ENCODE assay signal across 15 cellular contexts in the genomic region with DNA sequence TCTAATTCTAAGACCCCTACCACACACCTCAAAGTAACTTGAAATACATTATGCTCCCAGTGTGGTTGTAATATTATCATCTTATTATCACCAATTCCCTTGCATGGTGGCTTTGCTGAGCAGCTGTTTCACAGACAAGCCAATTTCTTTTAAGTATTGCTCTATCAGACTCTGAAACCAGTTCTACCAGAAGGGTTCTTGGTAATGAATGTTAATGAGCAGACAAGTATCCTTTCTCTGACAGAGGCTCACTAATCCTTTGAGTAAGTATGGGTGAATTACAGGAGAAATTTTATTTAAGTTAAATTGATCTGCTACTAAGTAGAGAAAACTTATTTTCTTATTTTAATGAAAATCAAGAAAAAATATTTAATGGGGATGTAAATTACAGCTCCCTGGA.
DNase-seq lines count a peak whose midpoint lies in the region; ATAC-seq and TF ChIP-seq lines count a peak whose summit lies in the region.
"Had no signal": no experiment of that assay in that cellular context is flagged by ENCODE, and none has a peak within 500 bp of the region (broad histone marks: within the 10 kb centered on the region; RNA-seq: fewer than 3 reads in every experiment).

No MANE protein-coding gene starts in this region.

- H3K4me3 ChIP-seq in HUES48 (ENCODE audit: low read depth, low read length) = no peak overlapping the region
- H3K4me3 ChIP-seq in sigmoid colon = no peak overlapping the region
- H3K4me3 ChIP-seq: BLaER1 treated with 17β-estradiol and CSF1 and Interleukin-3, amounts not matched to agents 10 nM and 100 nM; SJSA1 had no signal

- H3K27me3 Mint-ChIP-seq in glutamatergic neuron (ENCODE audit: unreplicated experiment) = no peaks in the 10 kb centered on the region
- no peaks in the 10 kb centered on the region for H3K27me3 Mint-ChIP-seq in type B pancreatic cell
- no peaks in the 10 kb centered on the region for H3K27me3 Mint-ChIP-seq in stimulated activated naive CD8-positive, alpha-beta T cell treated with anti-CD3 and anti-CD28 coated beads, Interleukin-15, amount 100 ng/mL, for 72 hours

- H3K4me1 Mint-ChIP-seq in glutamatergic neuron (ENCODE audit: low read depth, unreplicated experiment) (peaks cover 19% of the 10 kb centered on the region), type B pancreatic cell (ENCODE audit: unreplicated experiment) (peaks cover 19% of the 10 kb centered on the region)
- H3K4me1 Mint-ChIP-seq in stimulated activated naive CD8-positive, alpha-beta T cell treated with anti-CD3 and anti-CD28 coated beads, Interleukin-15, amount 100 ng/mL, for 72 hours = no peaks in the 10 kb centered on the region

- H3K9me3 Mint-ChIP-seq in glutamatergic neuron (ENCODE audit: unreplicated experiment) (peaks cover 4% of the 10 kb centered on the region), type B pancreatic cell (peaks cover 3% of the 10 kb centered on the region)
- peaks cover 0 to 6% of the 10 kb centered on the region in 2 donors for H3K9me3 Mint-ChIP-seq in stimulated activated naive CD8-positive, alpha-beta T cell treated with anti-CD3 and anti-CD28 coated beads, Interleukin-15, amount 100 ng/mL, for 72 hours

- DNase-seq in NCI-H526 (lab: John Stamatoyannopoulos, UW) (peak; percentile 54 to 64), glutamatergic neuron (no peak), type B pancreatic cell (ENCODE audit: extremely low spot score, unreplicated experiment) (no peak), sigmoid colon (no peak)
- DNase-seq in stimulated activated naive CD8-positive, alpha-beta T cell treated with anti-CD3 and anti-CD28 coated beads, Interleukin-15, amount 100 ng/mL, for 72 hours = no peak
- DNase-seq in NK-92 treated with Interleukin-12 subunit alpha and Interleukin-12 subunit beta, amount 100 ng/mL, for 24 hours (lab: John Stamatoyannopoulos, UW) = no peak
- DNase-seq: DMS153, MV-4-11, NCI-H1436 treated with DMSO at 0.1 percent for 48 hours, NCI-H2081, NCI-H446 had no signal

- no peak for TF ChIP-seq POLR2A in sigmoid colon (IDR thresholded peaks at IDR 0.05)

- H3K4me3 Mint-ChIP-seq in glutamatergic neuron (ENCODE audit: unreplicated experiment) (peak overlapping the region; percentile 11), type B pancreatic cell (peak overlapping the region; percentile 61)
- no peak overlapping the region for H3K4me3 Mint-ChIP-seq in stimulated activated naive CD8-positive, alpha-beta T cell treated with anti-CD3 and anti-CD28 coated beads, Interleukin-15, amount 100 ng/mL, for 72 hours

- intact Hi-C loops in sigmoid colon (cut with DNase I) = no loop called here

- TF ChIP-seq EP300 in sigmoid colon (IDR thresholded peaks at IDR 0.05) = no peak

- H3K4me1 ChIP-seq in HUES48 (ENCODE audit: control insufficient read depth, insufficient read depth, low read length) (peaks cover 40% of the 10 kb centered on the region), sigmoid colon (no peaks in the 10 kb centered on the region)
- H3K4me1 ChIP-seq: SJSA1 had no signal

- ATAC-seq in stimulated activated naive CD8-positive, alpha-beta T cell treated with anti-CD3 and anti-CD28 coated beads, Interleukin-15, amount 100 ng/mL, for 72 hours = no peak

- no peaks in the 10 kb centered on the region for H3K36me3 ChIP-seq in HUES48 (ENCODE audit: control insufficient read depth, insufficient read depth, low read length)
- no peaks in the 10 kb centered on the region for H3K36me3 ChIP-seq in sigmoid colon
- H3K36me3 ChIP-seq: BLaER1 treated with 17β-estradiol and CSF1 and Interleukin-3, amounts not matched to agents 10 nM and 100 nM; SJSA1 had no signal

- H3K27ac Mint-ChIP-seq in glutamatergic neuron (ENCODE audit: unreplicated experiment) (peak overlapping the region; percentile 71), type B pancreatic cell (peak overlapping the region; percentile 42)
- no peak overlapping the region for H3K27ac Mint-ChIP-seq in stimulated activated naive CD8-positive, alpha-beta T cell treated with anti-CD3 and anti-CD28 coated beads, Interleukin-15, amount 100 ng/mL, for 72 hours

- H3K36me3 Mint-ChIP-seq in glutamatergic neuron (ENCODE audit: unreplicated experiment) = no peaks in the 10 kb centered on the region
- H3K36me3 Mint-ChIP-seq in type B pancreatic cell = no peaks in the 10 kb centered on the region

- no peaks in the 10 kb centered on the region for H3K27me3 ChIP-seq in HUES48 (ENCODE audit: control insufficient read depth, insufficient read depth, low read length)
- H3K27me3 ChIP-seq in sigmoid colon = no peaks in the 10 kb centered on the region
- H3K27me3 ChIP-seq: BLaER1 treated with 17β-estradiol and CSF1 and Interleukin-3, amounts not matched to agents 10 nM and 100 nM had no signal

- H3K27ac ChIP-seq in HUES48 (ENCODE audit: low read depth, low read length) (peak overlapping the region; percentile 15), sigmoid colon (no peak overlapping the region)
- H3K27ac ChIP-seq: BLaER1 treated with 17β-estradiol and CSF1 and Interleukin-3, amounts not matched to agents 10 nM and 100 nM; RWPE1; SJSA1 had no signal

- TF ChIP-seq CTCF in glutamatergic neuron (IDR thresholded peaks at IDR 0.05; ENCODE audit: partially characterized antibody, unreplicated experiment) (no peak), type B pancreatic cell (conservative IDR thresholded peaks at IDR 0.05) (no peak), sigmoid colon (IDR thresholded peaks at IDR 0.05) (no peak)

- H3K9me3 ChIP-seq in HUES48 (ENCODE audit: control insufficient read depth, insufficient read depth, low read length) (no peaks in the 10 kb centered on the region), sigmoid colon (no peaks in the 10 kb centered on the region)
- H3K9me3 ChIP-seq: BLaER1 treated with 17β-estradiol and CSF1 and Interleukin-3, amounts not matched to agents 10 nM and 100 nM had no signal

- no peak overlapping the region for H3K9ac ChIP-seq in HUES48 (ENCODE audit: low read depth, low read length)
- H3K9ac ChIP-seq: BLaER1 treated with 17β-estradiol and CSF1 and Interleukin-3, amounts not matched to agents 10 nM and 100 nM had no signal

Comparison
In these comparisons a context has a peak if more than half of its experiments do, and no peak if none do; other contexts are left out.
1. DNase-seq: peak in NCI-H526 (2 of 2); none in glutamatergic neuron (single experiment), type B pancreatic cell (single experiment), stimulated activated naive CD8-positive, alpha-beta T cell treated with anti-CD3 and anti-CD28 coated beads, Interleukin-15, amount 100 ng/mL, for 72 hours (0 of 2), sigmoid colon (single experiment) and NK-92 treated with Interleukin-12 subunit alpha and Interleukin-12 subunit beta, amount 100 ng/mL, for 24 hours (single experiment).
2. H3K27ac Mint-ChIP-seq: peak in glutamatergic neuron (single experiment) and type B pancreatic cell (single experiment); none in stimulated activated naive CD8-positive, alpha-beta T cell treated with anti-CD3 and anti-CD28 coated beads, Interleukin-15, amount 100 ng/mL, for 72 hours (0 of 2).
3. H3K4me3 Mint-ChIP-seq: peak in glutamatergic neuron (single experiment) and type B pancreatic cell (single experiment); none in stimulated activated naive CD8-positive, alpha-beta T cell treated with anti-CD3 and anti-CD28 coated beads, Interleukin-15, amount 100 ng/mL, for 72 hours (0 of 2).